In the genomic region with DNA sequence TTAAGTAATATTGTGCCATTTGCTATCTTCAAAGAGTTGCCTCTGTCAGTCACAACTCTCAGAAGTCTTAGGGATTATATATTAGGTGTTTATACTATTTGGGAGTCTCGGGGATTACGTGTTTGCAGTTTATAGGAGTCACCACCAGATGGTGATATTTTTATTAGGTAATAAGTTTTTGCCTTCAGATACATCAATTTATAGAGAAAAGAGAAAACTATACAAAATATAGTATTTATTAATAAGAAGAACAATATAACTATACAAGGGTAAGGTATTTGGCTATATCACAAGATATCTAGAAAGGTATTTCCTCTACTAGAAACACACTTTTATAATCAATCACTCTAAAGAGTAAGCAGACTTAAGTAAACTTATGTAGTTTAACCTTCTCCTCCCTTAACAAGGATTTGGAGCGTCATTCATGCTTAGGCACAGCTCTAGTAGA, we compare ENCODE assay signal across 9 cellular contexts. TPM values are rescaled to one million over a fixed set of nuclear protein-coding genes. Genes with fewer than 3 reads are reported as not detected.
DNase-seq lines count a peak whose midpoint lies in the region; ATAC-seq and TF ChIP-seq lines count a peak whose summit lies in the region.
"Had no signal": no experiment of that assay in that cellular context is flagged by ENCODE, and none has a peak within 500 bp of the region (broad histone marks: within the 10 kb centered on the region; RNA-seq: fewer than 3 reads in every experiment).

No MANE protein-coding gene starts in this region.

- no peaks in the 10 kb centered on the region for H3K27me3 Mint-ChIP-seq in MCF 10A (ENCODE audit: insufficient read depth, unreplicated experiment)

- BruUV-seq in MCF 10A (replicated peaks; lab: Mats Ljungman, UMichigan), result no TSS peak

- no peak overlapping the region for H3K4me3 ChIP-seq in breast epithelium
- H3K4me3 ChIP-seq in KMS-11 (IDR thresholded peaks at IDR 0.05; ENCODE audit: insufficient read depth, low read depth, low read length), result no peak overlapping the region
- no peak overlapping the region for H3K4me3 ChIP-seq in SK-N-MC
- no peak overlapping the region for H3K4me3 ChIP-seq in thoracic aorta
- no peak overlapping the region for H3K4me3 ChIP-seq in H7 (ENCODE audit: insufficient read depth, low read depth, low read length)

- no peak overlapping the region for H2AFZ ChIP-seq in KMS-11 (ENCODE audit: low read depth)

- no peak overlapping the region for H3K4me3 Mint-ChIP-seq in MCF 10A (ENCODE audit: unreplicated experiment)
- H3K4me3 Mint-ChIP-seq: activated naive CD8-positive, alpha-beta T cell had no signal

- H3K4me1 ChIP-seq in breast epithelium, result no peaks in the 10 kb centered on the region
- no peaks in the 10 kb centered on the region for H3K4me1 ChIP-seq in KMS-11 (ENCODE audit: low read depth, poor library complexity, severe bottlenecking)
- no peaks in the 10 kb centered on the region for H3K4me1 ChIP-seq in foreskin keratinocyte
- H3K4me1 ChIP-seq in thoracic aorta (ENCODE audit: control insufficient read depth in 1 of 2, low read depth in 2 of 2), result no peaks in the 10 kb centered on the region

- H3K36me3 ChIP-seq in breast epithelium (no peaks in the 10 kb centered on the region), KMS-11 (ENCODE audit: insufficient read depth) (no peaks in the 10 kb centered on the region), SK-N-MC (ENCODE audit: insufficient read depth, low read length) (no peaks in the 10 kb centered on the region), thoracic aorta (no peaks in the 10 kb centered on the region), H7 (replicated peaks; ENCODE audit: control insufficient read depth, insufficient read depth, low read length) (no peaks in the 10 kb centered on the region)

- peak; percentile 50 for DNase-seq in MCF 10A (ENCODE audit: unreplicated experiment)
- DNase-seq in breast epithelium (ENCODE audit: low spot score in 2 of 2), result no peak
- peak; percentile 55 for DNase-seq in SK-N-MC (ENCODE audit: low read depth, low spot score)
- DNase-seq in foreskin keratinocyte, result peak in 1 of 2 donors; percentile 21
- DNase-seq in thoracic aorta (ENCODE audit: low spot score), result no peak
- DNase-seq in activated CD4-positive, CD25-positive, alpha-beta regulatory T cell (lab: John Stamatoyannopoulos, UW), result no peak
- no peak for DNase-seq in H7

- ATAC-seq in foreskin keratinocyte (peak; percentile 60), thoracic aorta (ENCODE audit: insufficient number of reproducible peaks, low FRiP score, low read depth) (no peak)

- H3K36me3 Mint-ChIP-seq in MCF 10A (ENCODE audit: insufficient read depth, unreplicated experiment), result no peaks in the 10 kb centered on the region

- no peaks in the 10 kb centered on the region for H3K9me3 ChIP-seq in breast epithelium
- H3K9me3 ChIP-seq in SK-N-MC (ENCODE audit: low read depth, low read length), result no peaks in the 10 kb centered on the region
- no peaks in the 10 kb centered on the region for H3K9me3 ChIP-seq in thoracic aorta

- CTCF ChIA-PET in MCF 10A (lab: Yijun Ruan, JAX), result interaction anchor here (0.6 to 2.7 kb wide), 6 partner anchors 8 to 1270 kb away, joined by 3 to 9 read pairs (median 6); no protein-coding TSS in a partner anchor

- no peaks in the 10 kb centered on the region for H3K79me2 ChIP-seq in KMS-11 (ENCODE audit: insufficient read depth, low read depth)

- H3K4me1 Mint-ChIP-seq in MCF 10A (ENCODE audit: insufficient read depth, unreplicated experiment), result no peaks in the 10 kb centered on the region

- no peak overlapping the region for H3K4me2 ChIP-seq in KMS-11

- no peaks in the 10 kb centered on the region for H3K9me3 Mint-ChIP-seq in MCF 10A (ENCODE audit: unreplicated experiment)

- TF ChIP-seq POLR2A in breast epithelium (IDR thresholded peaks at IDR 0.05), result no peak

- H3K27ac Mint-ChIP-seq in MCF 10A (ENCODE audit: low read depth, unreplicated experiment), result no peak overlapping the region
- H3K27ac Mint-ChIP-seq: activated naive CD8-positive, alpha-beta T cell had no signal

- no peaks in the 10 kb centered on the region for H4K20me1 ChIP-seq in KMS-11 (ENCODE audit: insufficient read depth)

- TF ChIP-seq CTCF in MCF 10A (IDR thresholded peaks at IDR 0.05; ENCODE audit: unreplicated experiment), result peak; percentile 36
- peak in 1 of 3 donors; percentile 47 for TF ChIP-seq CTCF in breast epithelium (IDR thresholded peaks at IDR 0.05)
- peak; percentile 60; the same call in 1 of the 2 replicates for TF ChIP-seq CTCF in KMS-11 (conservative IDR thresholded peaks at IDR 0.05; ENCODE audit: low read depth, low read length)
- peak; percentile 71 for TF ChIP-seq CTCF in foreskin keratinocyte (conservative IDR thresholded peaks at IDR 0.05)
- TF ChIP-seq CTCF in thoracic aorta (IDR thresholded peaks at IDR 0.05), result peak; percentile 47

- intact Hi-C loops in MCF 10A (cut with micrococcal nuclease) (loop anchor here (1.0 to 5.0 kb wide), 3 partner anchors 395 to 987 kb away; no protein-coding TSS in a partner anchor), breast epithelium (cut with DNase I; ENCODE audit: low total_unique reads) (no loop called here)

- H3K9ac ChIP-seq in KMS-11 (no peak overlapping the region), SK-N-MC (ENCODE audit: insufficient read length) (no peak overlapping the region)

- POLR2A ChIA-PET in MCF 10A (lab: Yijun Ruan, JAX), result no interaction called here

- no peaks in the 10 kb centered on the region for H3K27me3 ChIP-seq in breast epithelium
- no peaks in the 10 kb centered on the region for H3K27me3 ChIP-seq in KMS-11 (ENCODE audit: insufficient read depth, low read depth)
- H3K27me3 ChIP-seq in foreskin keratinocyte, result no peaks in the 10 kb centered on the region
- peaks cover 5% of the 10 kb centered on the region for H3K27me3 ChIP-seq in thoracic aorta (replicated peaks; ENCODE audit: insufficient read depth)
- H3K27me3 ChIP-seq in H7 (ENCODE audit: control insufficient read depth, insufficient read depth, low read length), result no peaks in the 10 kb centered on the region

- H3K27ac ChIP-seq in breast epithelium (no peak overlapping the region), KMS-11 (no peak overlapping the region), SK-N-MC (no peak overlapping the region), foreskin keratinocyte (no peak overlapping the region), thoracic aorta (no peak overlapping the region)

RNA-seq across cellular contexts. Expression of a gene that starts 10.7 kb away (rescaled TPM):
- total RNA-seq in MCF 10A (2022) (93.5 and 108 TPM in 2 replicates), breast epithelium (100 to 1,000 TPM in 1 of 3 donors, 10 to 100 TPM in 2; 46.1 to 122 (median 88.8) TPM), foreskin keratinocyte (62.2 and 62.8 TPM in 2 replicates), thoracic aorta (100 to 1,000 TPM in 1 of 2 donors, 10 to 100 TPM in 1; 71.5 to 128 TPM)
- 24.9 and 35.8 TPM in 2 replicates for polyA plus RNA-seq in foreskin keratinocyte
- total RNA-seq in H7 (2014; rRNA removed; shearing (Covaris generic)), result 48.0 and 57.8 TPM in 2 replicates

Comparison
In these comparisons a context has a peak if more than half of its experiments do, and no peak if none do; other contexts are left out.
1. DNase-seq: peak in MCF 10A (single experiment) and SK-N-MC (single experiment); none in breast epithelium (0 of 2), thoracic aorta (single experiment), activated CD4-positive, CD25-positive, alpha-beta regulatory T cell (0 of 4) and H7 (single experiment).